Comparison of ENCODE assay signal across 1 cellular context in the genomic region with DNA sequence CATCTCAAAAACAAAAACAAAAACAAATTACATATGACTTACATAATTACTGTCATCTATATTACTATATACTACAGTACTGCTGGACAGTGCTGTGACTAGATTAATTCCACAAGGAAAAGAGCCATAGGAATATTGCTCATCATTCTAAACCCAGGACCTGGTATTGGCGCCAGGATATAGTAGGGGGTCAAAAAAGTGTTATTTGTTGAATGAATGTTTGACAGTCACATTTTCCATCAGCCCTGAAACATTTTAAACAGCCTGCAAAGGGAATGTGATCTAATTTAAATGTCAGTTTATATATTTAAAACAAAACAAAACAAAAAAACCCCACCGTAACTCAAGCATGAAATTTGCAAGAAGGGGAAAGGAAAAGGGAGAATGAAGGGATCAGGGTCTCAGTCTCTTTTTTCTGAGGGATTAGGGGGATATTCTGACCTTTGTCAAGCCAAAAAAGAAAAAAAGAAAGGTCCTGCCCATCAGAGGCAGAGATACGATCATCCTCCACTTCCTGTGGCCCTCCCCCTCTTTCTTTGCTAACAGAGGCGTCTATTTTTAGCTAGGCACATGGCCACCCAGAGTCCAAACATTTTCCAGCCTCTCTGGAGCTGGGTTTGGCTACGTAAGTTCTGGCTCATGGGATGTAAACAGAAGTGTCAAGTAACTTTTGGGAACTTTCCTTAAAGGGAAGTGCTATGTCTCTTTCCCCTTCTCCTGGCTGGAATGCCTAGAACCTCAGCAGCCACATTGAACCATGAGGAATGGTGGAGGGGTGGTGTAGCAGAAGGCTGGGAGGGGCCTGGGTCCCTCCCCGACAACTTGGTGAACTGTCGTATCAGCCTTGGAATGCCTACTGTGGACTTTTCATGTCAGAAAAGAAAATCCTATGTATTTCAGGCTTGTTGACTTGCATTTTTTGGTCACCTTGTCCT.
TF ChIP-seq lines count a peak whose summit lies in the region.

No MANE protein-coding gene starts in this region.

TF ChIP-seq in K562, 482 proteins besides CTCF, POLR2A, EP300 and RAD21 (continues in another document):
- TF ChIP-seq ZBTB9 (CRISPR knock-in tag; IDR thresholded peaks at IDR 0.05) (peak; percentile 75; the same call in 1 of the 2 replicates), ZNF79 (CRISPR knock-in tag; IDR thresholded peaks at IDR 0.05; ENCODE audit: low read depth) (no peak), TAF7 (tag; IDR thresholded peaks at IDR 0.05) (no peak), SMC3 (conservative IDR thresholded peaks at IDR 0.05; ENCODE audit: insufficient read depth, low read depth, low read length) (no peak), SETDB1 (IDR thresholded peaks at IDR 0.05; ENCODE audit: low read length) (no peak), RHOXF2B (CRISPR knock-in tag; conservative IDR thresholded peaks at IDR 0.05) (0 out of 2 replicates have a peak, but pooled peaks have one; percentile 20), FOXA1 (IDR thresholded peaks at IDR 0.05; ENCODE audit: borderline replicate concordance) (no peak), RNF219 (CRISPR knock-in tag; IDR thresholded peaks at IDR 0.05) (no peak), HDAC1 (IDR thresholded peaks at IDR 0.05) (peak in 1 of 2 experiments; percentile 67; a peak in 2 of 4 replicates), STAT5A (IDR thresholded peaks at IDR 0.05; ENCODE audit: borderline replicate concordance, low read length) (no peak; the same call in 1 of the 2 replicates), E2F1 (CRISPR knock-in tag; IDR thresholded peaks at IDR 0.05) (no peak), ZC3H4 (CRISPR knock-in tag; IDR thresholded peaks at IDR 0.05; ENCODE audit: borderline replicate concordance) (no peak), THRAP3 (IDR thresholded peaks at IDR 0.05; ENCODE audit: borderline replicate concordance) (0 out of 2 replicates have a peak, but pooled peaks have one; percentile 18), NFRKB (IDR thresholded peaks at IDR 0.05; ENCODE audit: low read depth) (peak; percentile 98), ZNF318 (IDR thresholded peaks at IDR 0.05; ENCODE audit: borderline replicate concordance in 1 of 2, low read depth in 1 of 2) (0 out of 4 replicates have a peak, but pooled peaks of 1 of the 2 experiments have one; percentile 79), HDAC6 (IDR thresholded peaks at IDR 0.05; ENCODE audit: low read depth, low read length) (no peak), ZNF140 (CRISPR knock-in tag; IDR thresholded peaks at IDR 0.05) (no peak), KDM5B (IDR thresholded peaks at IDR 0.05; ENCODE audit: insufficient replicate concordance, low read depth, low read length) (peak; percentile 50), TGIF2 (CRISPR knock-in tag; IDR thresholded peaks at IDR 0.05) (no peak), TAF9B (IDR thresholded peaks at IDR 0.05; ENCODE audit: partially characterized antibody) (peak; percentile 47), YY1 (IDR thresholded peaks at IDR 0.05; ENCODE audit: borderline replicate concordance in 1 of 3, control insufficient read depth in 1 of 3, extremely low read depth in 1 of 3, insufficient read depth in 3 of 3, insufficient read length in 1 of 3, insufficient replicate concordance in 2 of 3, low read depth in 1 of 3, low read length in 2 of 3) (peak in 1 of 3 experiments; percentile 78), ZFX (CRISPR knock-in tag; IDR thresholded peaks at IDR 0.05) (no peak), BHLHE40 (IDR thresholded peaks at IDR 0.05; ENCODE audit: low read length) (peak; percentile 59; the same call in 1 of the 2 replicates), TCF3 (CRISPR knock-in tag; IDR thresholded peaks at IDR 0.05) (no peak), GABPB1 (CRISPR knock-in tag; IDR thresholded peaks at IDR 0.05) (0 out of 2 replicates have a peak, but pooled peaks have one; percentile 19), GTF2F1 (IDR thresholded peaks at IDR 0.05; ENCODE audit: low read depth, low read length) (no peak; the same call in 1 of the 2 replicates), ZNF165 (CRISPR knock-in tag; IDR thresholded peaks at IDR 0.05; ENCODE audit: borderline replicate concordance) (0 out of 2 replicates have a peak, but pooled peaks have one; percentile 57), PPARD (CRISPR knock-in tag; IDR thresholded peaks at IDR 0.05) (no peak), MLLT1 (IDR thresholded peaks at IDR 0.05) (no peak), ZNF316 (IDR thresholded peaks at IDR 0.05) (peak; percentile 23; the same call in 1 of the 2 replicates), ZNF785 (CRISPR knock-in tag; IDR thresholded peaks at IDR 0.05) (no peak), ZNF431 (CRISPR knock-in tag; IDR thresholded peaks at IDR 0.05) (no peak), PML (IDR thresholded peaks at IDR 0.05; ENCODE audit: low read length) (peak; percentile 62; the same call in 1 of the 2 replicates)
- TF ChIP-seq, protein P1, sequence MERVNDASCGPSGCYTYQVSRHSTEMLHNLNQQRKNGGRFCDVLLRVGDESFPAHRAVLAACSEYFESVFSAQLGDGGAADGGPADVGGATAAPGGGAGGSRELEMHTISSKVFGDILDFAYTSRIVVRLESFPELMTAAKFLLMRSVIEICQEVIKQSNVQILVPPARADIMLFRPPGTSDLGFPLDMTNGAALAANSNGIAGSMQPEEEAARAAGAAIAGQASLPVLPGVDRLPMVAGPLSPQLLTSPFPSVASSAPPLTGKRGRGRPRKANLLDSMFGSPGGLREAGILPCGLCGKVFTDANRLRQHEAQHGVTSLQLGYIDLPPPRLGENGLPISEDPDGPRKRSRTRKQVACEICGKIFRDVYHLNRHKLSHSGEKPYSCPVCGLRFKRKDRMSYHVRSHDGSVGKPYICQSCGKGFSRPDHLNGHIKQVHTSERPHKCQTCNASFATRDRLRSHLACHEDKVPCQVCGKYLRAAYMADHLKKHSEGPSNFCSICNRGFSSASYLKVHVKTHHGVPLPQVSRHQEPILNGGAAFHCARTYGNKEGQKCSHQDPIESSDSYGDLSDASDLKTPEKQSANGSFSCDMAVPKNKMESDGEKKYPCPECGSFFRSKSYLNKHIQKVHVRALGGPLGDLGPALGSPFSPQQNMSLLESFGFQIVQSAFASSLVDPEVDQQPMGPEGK (CRISPR knock-in tag; IDR thresholded peaks at IDR 0.05; ENCODE audit: borderline replicate concordance): 0 out of 2 replicates have a peak, but pooled peaks have one; percentile 60
- TF ChIP-seq, protein P2, sequence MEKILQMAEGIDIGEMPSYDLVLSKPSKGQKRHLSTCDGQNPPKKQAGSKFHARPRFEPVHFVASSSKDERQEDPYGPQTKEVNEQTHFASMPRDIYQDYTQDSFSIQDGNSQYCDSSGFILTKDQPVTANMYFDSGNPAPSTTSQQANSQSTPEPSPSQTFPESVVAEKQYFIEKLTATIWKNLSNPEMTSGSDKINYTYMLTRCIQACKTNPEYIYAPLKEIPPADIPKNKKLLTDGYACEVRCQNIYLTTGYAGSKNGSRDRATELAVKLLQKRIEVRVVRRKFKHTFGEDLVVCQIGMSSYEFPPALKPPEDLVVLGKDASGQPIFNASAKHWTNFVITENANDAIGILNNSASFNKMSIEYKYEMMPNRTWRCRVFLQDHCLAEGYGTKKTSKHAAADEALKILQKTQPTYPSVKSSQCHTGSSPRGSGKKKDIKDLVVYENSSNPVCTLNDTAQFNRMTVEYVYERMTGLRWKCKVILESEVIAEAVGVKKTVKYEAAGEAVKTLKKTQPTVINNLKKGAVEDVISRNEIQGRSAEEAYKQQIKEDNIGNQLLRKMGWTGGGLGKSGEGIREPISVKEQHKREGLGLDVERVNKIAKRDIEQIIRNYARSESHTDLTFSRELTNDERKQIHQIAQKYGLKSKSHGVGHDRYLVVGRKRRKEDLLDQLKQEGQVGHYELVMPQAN (IDR thresholded peaks at IDR 0.05; ENCODE audit: borderline replicate concordance): no peak
